In genomic region chr12:94712852-94713545, GRCh38 we compare ENCODE assay signal across 1 cellular context.
TF ChIP-seq lines count a peak whose summit lies in the region.

No MANE protein-coding gene starts in this region.

TF ChIP-seq in IMR-90, 13 proteins besides CTCF, POLR2A, EP300 and RAD21 (continued from another document):
- TF ChIP-seq BHLHE40 (IDR thresholded peaks at IDR 0.05; ENCODE audit: low read depth, low read length) (no peak), CHD1 (IDR thresholded peaks at IDR 0.05; ENCODE audit: low read depth, low read length) (no peak), MXI1 (IDR thresholded peaks at IDR 0.05; ENCODE audit: borderline replicate concordance, low read depth, low read length) (no peak), NFE2L2 (IDR thresholded peaks at IDR 0.05; ENCODE audit: low read depth, low read length) (no peak), RCOR1 (IDR thresholded peaks at IDR 0.05; ENCODE audit: insufficient replicate concordance, low read length) (no peak)
